Comparison of ENCODE assay signal across 8 cellular contexts in genomic region chr16:89037261-89038152, GRCh38. TPM values are rescaled to one million over a fixed set of nuclear protein-coding genes. Genes with fewer than 3 reads are reported as not detected.
DNase-seq lines count a peak whose midpoint lies in the region; ATAC-seq and TF ChIP-seq lines count a peak whose summit lies in the region.

No MANE protein-coding gene starts in this region.

- POLR2A ChIA-PET in activated CD4-positive, alpha-beta T cell treated with anti-CD3 and anti-CD28 coated beads, Interleukin-2, amount 10 ng/mL, durations not matched to agents 7 days and 5 days (lab: Charles Lee): no interaction called here

- H3K36me3 ChIP-seq in thyroid gland: no peaks in the 10 kb centered on the region

- peaks cover 2% of the 10 kb centered on the region for H3K27me3 Mint-ChIP-seq in activated CD4-positive, alpha-beta T cell treated with anti-CD3 and anti-CD28 coated beads, Interleukin-2, amount 10 ng/mL, durations not matched to agents 7 days and 5 days

- no peaks in the 10 kb centered on the region for H3K36me3 Mint-ChIP-seq in activated CD4-positive, alpha-beta T cell treated with anti-CD3 and anti-CD28 coated beads, Interleukin-2, amount 10 ng/mL, durations not matched to agents 7 days and 5 days (ENCODE audit: low read depth)

- peak; percentile 55 for DNase-seq in activated CD4-positive, alpha-beta T cell treated with anti-CD3 and anti-CD28 coated beads for 48 hours
- DNase-seq in activated CD4-positive, alpha-beta T cell treated with anti-CD3 and anti-CD28 coated beads, Interleukin-2, amount 50 U/mL, for 4 hours: no peak
- peak; percentile 62 for DNase-seq in activated CD4-positive, alpha-beta T cell treated with anti-CD3 and anti-CD28 coated beads, Interleukin-2, amount 10 ng/mL, durations not matched to agents 7 days and 5 days
- DNase-seq in left cardiac atrium (no peak), thyroid gland (no peak)
- peak; percentile 52 for DNase-seq in stimulated activated CD8-positive, alpha-beta memory T cell treated with anti-CD3 and anti-CD28 coated beads, Interleukin-4, amount 100 ng/mL, for 48 hours

- H3K4me3 Mint-ChIP-seq in activated CD4-positive, alpha-beta T cell treated with anti-CD3 and anti-CD28 coated beads, Interleukin-2, amount 10 ng/mL, durations not matched to agents 7 days and 5 days: no peak overlapping the region

- no peak overlapping the region for H3K27ac ChIP-seq in thyroid gland

- H3K4me1 ChIP-seq in thyroid gland: no peaks in the 10 kb centered on the region

- H3K27ac Mint-ChIP-seq in activated CD4-positive, alpha-beta T cell treated with anti-CD3 and anti-CD28 coated beads, Interleukin-2, amount 10 ng/mL, durations not matched to agents 7 days and 5 days: no peak overlapping the region

- TF ChIP-seq CTCF in thyroid gland (IDR thresholded peaks at IDR 0.05): no peak

- no peaks in the 10 kb centered on the region for H3K27me3 ChIP-seq in thyroid gland

- H3K9me3 ChIP-seq in thyroid gland: no peaks in the 10 kb centered on the region

- no peak overlapping the region for H3K4me3 ChIP-seq in thyroid gland (replicated peaks in 1 of 3)

- WGBS in thyroid gland, 2 donors: 19 to 32% methylated on average over 6 to 22 of the region's 30 CpGs

- H3K4me1 Mint-ChIP-seq in activated CD4-positive, alpha-beta T cell treated with anti-CD3 and anti-CD28 coated beads, Interleukin-2, amount 10 ng/mL, durations not matched to agents 7 days and 5 days: peaks cover 20% of the 10 kb centered on the region

- no peaks in the 10 kb centered on the region for H3K9me3 Mint-ChIP-seq in activated CD4-positive, alpha-beta T cell treated with anti-CD3 and anti-CD28 coated beads, Interleukin-2, amount 10 ng/mL, durations not matched to agents 7 days and 5 days

- peak; percentile 39 to 68 for ATAC-seq in left cardiac atrium
- ATAC-seq in GM19328 (IDR thresholded peaks at IDR 0.05; ENCODE audit: unreplicated experiment): no peak
- no peak for ATAC-seq in HG03469 (IDR thresholded peaks at IDR 0.05; ENCODE audit: unreplicated experiment)

- intact Hi-C loops in left cardiac atrium (cut with DNase I) (no loop called here), thyroid gland (cut with DNase I) (no loop called here)

- TF ChIP-seq POLR2A in thyroid gland (IDR thresholded peaks at IDR 0.05): no peak

- CTCF ChIA-PET in activated CD4-positive, alpha-beta T cell treated with anti-CD3 and anti-CD28 coated beads, Interleukin-2, amount 10 ng/mL, durations not matched to agents 7 days and 5 days (lab: Charles Lee): interaction anchor here (1.3 kb wide), 1 partner anchor 12 kb away, joined by 5 read pairs; no protein-coding TSS in a partner anchor

RNA-seq across cellular contexts. Expression of gene ACSF3, which starts 56.1 kb away (rescaled TPM):
- total RNA-seq in activated CD4-positive, alpha-beta T cell treated with anti-CD3 and anti-CD28 coated beads, Interleukin-2, amount 10 ng/mL, durations not matched to agents 7 days and 5 days: 10 to 100 TPM; 57.3 to 62.0 TPM
- total RNA-seq in left cardiac atrium (10 to 100 TPM; 14.9 to 16.2 TPM), thyroid gland (10 to 100 TPM; 30.1 to 51.2 (median 33.4) TPM)

Comparison
In these comparisons a context has a peak if more than half of its experiments do, and no peak if none do; other contexts are left out.
1. DNase-seq: peak in activated CD4-positive, alpha-beta T cell treated with anti-CD3 and anti-CD28 coated beads for 48 hours (single experiment), activated CD4-positive, alpha-beta T cell treated with anti-CD3 and anti-CD28 coated beads, Interleukin-2, amount 10 ng/mL, durations not matched to agents 7 days and 5 days (single experiment) and stimulated activated CD8-positive, alpha-beta memory T cell treated with anti-CD3 and anti-CD28 coated beads, Interleukin-4, amount 100 ng/mL, for 48 hours (single experiment); none in activated CD4-positive, alpha-beta T cell treated with anti-CD3 and anti-CD28 coated beads, Interleukin-2, amount 50 U/mL, for 4 hours (0 of 2), left cardiac atrium (single experiment) and thyroid gland (0 of 2).
2. ATAC-seq: peak in left cardiac atrium (2 of 2); none in GM19328 (single experiment) and HG03469 (single experiment).